10 cellular contexts compared by ENCODE assay signal in genomic region chr1:16647179-16648176, GRCh38. TPM values are rescaled to one million over a fixed set of nuclear protein-coding genes. Genes with fewer than 3 reads are reported as not detected.
A peak's percentile ranks its signal among the peaks of the same experiment; 100 is the strongest.
DNase-seq lines count a peak whose midpoint lies in the region; ATAC-seq, FAIRE-seq and TF ChIP-seq lines count a peak whose summit lies in the region.
"Not testable (repeated sequence)": the region's sequence is repeated elsewhere in the genome, so short reads cannot be mapped to it uniquely, and the experiment has no call there.
"Had no signal": no experiment of that assay in that cellular context is flagged by ENCODE, and none has a peak within 500 bp of the region (broad histone marks: within the 10 kb centered on the region; RNA-seq: fewer than 3 reads in every experiment).

No MANE protein-coding gene starts in this region.

- not testable (repeated sequence) for TF ChIP-seq POLR2A in HepG2 (IDR thresholded peaks at IDR 0.05; ENCODE audit: insufficient read depth in 1 of 2, low read depth in 2 of 2, low read length in 2 of 2)

- H3K9me3 Mint-ChIP-seq in CD4-positive, alpha-beta T cell; activated B cell treated with CpG ODN at 0.5 μM for 24 hours; stimulated activated naive B cell treated with anti-CD40 and anti-IgM and Interleukin-4, amounts not matched to agents 10 μg/mL and 1 μg/mL and 100 μg/mL, for 72 hours: not testable (repeated sequence)

- WGBS in HepG2 (ENCODE audit: low lambda C conversion rate): 98% methylated on average over 53 of the region's 84 CpGs
- WGBS in pancreas, 2 donors: 4% methylated on average over 24 to 60 of the region's 84 CpGs

- not testable (repeated sequence) for H3K27me3 Mint-ChIP-seq in CD4-positive, alpha-beta T cell; activated B cell treated with CpG ODN at 0.5 μM for 24 hours; stimulated activated naive B cell treated with anti-CD40 and anti-IgM and Interleukin-4, amounts not matched to agents 10 μg/mL and 1 μg/mL and 100 μg/mL, for 72 hours

- DNase-seq in CD4-positive, alpha-beta T cell: peak in 5 of 10 experiments; percentile 20 to 61 (median 28)
- peak; percentile 58 for DNase-seq in activated B cell treated with CpG ODN at 0.5 μM for 24 hours
- DNase-seq in activated T-cell treated with anti-CD3 and anti-CD28 coated beads, Interleukin-2, amount 50 U/mL, for 48 hours: peak; percentile 63 to 65
- DNase-seq in brain microvascular endothelial cell: peak; percentile 0
- peak; percentile 39 for DNase-seq in Right ventricle myocardium superior
- DNase-seq in HepG2 (ENCODE audit: low spot score): not testable (repeated sequence)
- DNase-seq in pancreas: peak; percentile 60 to 81 (median 70)
- peak; percentile 11 for DNase-seq in stimulated activated naive B cell treated with anti-CD40 and anti-IgM and Interleukin-4, amounts not matched to agents 10 μg/mL and 1 μg/mL and 100 μg/mL, for 72 hours

- H3K4me1 ChIP-seq in HepG2 (ENCODE audit: insufficient read depth, low read length) (peaks cover 52% of the 10 kb centered on the region), pancreas (peaks cover 21 to 23% (median 21%) of the 10 kb centered on the region in 3 donors)

- POLR2A ChIA-PET in CD4-positive, alpha-beta T cell (lab: Charles Lee); activated B cell treated with CpG ODN at 0.5 μM for 24 hours (lab: Charles Lee); HepG2 (lab: Yijun Ruan, JAX): not testable (repeated sequence)

- peaks cover 38% of the 10 kb centered on the region for H3K79me2 ChIP-seq in HepG2 (ENCODE audit: insufficient read depth, low read length)

- H4K20me1 ChIP-seq in HepG2 (ENCODE audit: insufficient read depth, low read length): peaks cover 17% of the 10 kb centered on the region; the same call in 1 of the 2 replicates

- TF ChIP-seq CTCF in CD4-positive, alpha-beta T cell (IDR thresholded peaks at IDR 0.05); activated B cell treated with CpG ODN at 0.5 μM for 24 hours (IDR thresholded peaks at IDR 0.05); brain microvascular endothelial cell (IDR thresholded peaks at IDR 0.05; ENCODE audit: low read depth, low read length, missing control alignments); HepG2 (CRISPR knock-in tag; IDR thresholded peaks at IDR 0.05); pancreas (IDR thresholded peaks at IDR 0.05): not testable (repeated sequence)

- not testable (repeated sequence) for TF ChIP-seq RAD21 in HepG2 (CRISPR knock-in tag; IDR thresholded peaks at IDR 0.05)

- CTCF ChIA-PET in CD4-positive, alpha-beta T cell (lab: Charles Lee); activated B cell treated with CpG ODN at 0.5 μM for 24 hours (lab: Charles Lee); HepG2 (lab: Yijun Ruan, JAX; ENCODE audit: low intra/inter-chr PET ratio, low total read pairs): not testable (repeated sequence)

- not testable (repeated sequence) for H3K4me1 Mint-ChIP-seq in CD4-positive, alpha-beta T cell (ENCODE audit: low read depth); activated B cell treated with CpG ODN at 0.5 μM for 24 hours; stimulated activated naive B cell treated with anti-CD40 and anti-IgM and Interleukin-4, amounts not matched to agents 10 μg/mL and 1 μg/mL and 100 μg/mL, for 72 hours

- H3K36me3 Mint-ChIP-seq in CD4-positive, alpha-beta T cell (ENCODE audit: low read depth); activated B cell treated with CpG ODN at 0.5 μM for 24 hours (ENCODE audit: low read depth); stimulated activated naive B cell treated with anti-CD40 and anti-IgM and Interleukin-4, amounts not matched to agents 10 μg/mL and 1 μg/mL and 100 μg/mL, for 72 hours: not testable (repeated sequence)

- in situ Hi-C loops in brain microvascular endothelial cell (cut with HindIII; ENCODE audit: low pct_ligation_motif_present, low sequenced_read_pairs); HepG2 (cut with HindIII; ENCODE audit: extremely low pct_ligation_motif_present, low pct_unique_long_range_greater_than_20kb): not testable (repeated sequence)

- TF ChIP-seq EP300 in HepG2 (IDR thresholded peaks at IDR 0.05; ENCODE audit: low read depth in 2 of 2, low read length in 2 of 2); HepG2 (CRISPR knock-in tag; IDR thresholded peaks at IDR 0.05; ENCODE audit: borderline replicate concordance): not testable (repeated sequence)

- not testable (repeated sequence) for H3K9me3 ChIP-seq in CD4-positive, alpha-beta T cell (ENCODE audit: control insufficient read depth, low read length); HepG2 (ENCODE audit: low read length); pancreas

- H3K4me3 ChIP-seq in brain microvascular endothelial cell (ENCODE audit: low read depth, low read length); HepG2 (replicated peaks in 1 of 3; ENCODE audit: insufficient read depth in 1 of 3, low read depth in 2 of 3, low read length in 3 of 3): not testable (repeated sequence)
- H3K4me3 ChIP-seq in pancreas: peak overlapping the region in 3 of 4 donors; percentile 14 to 42 (median 35)

- H3K4me2 ChIP-seq in HepG2 (ENCODE audit: low read depth, low read length): not testable (repeated sequence)

- intact Hi-C loops in CD4-positive, alpha-beta T cell (cut with DNase I, micrococcal nuclease): loop anchor here in 1 of 2 experiments (10.0 kb wide), 1 partner anchor 673 kb away; the partner anchor contains the start of gene ZBTB17
- intact Hi-C loops in activated B cell treated with CpG ODN at 0.5 μM for 24 hours (cut with micrococcal nuclease); Right ventricle myocardium superior (cut with DNase I); HepG2 (cut with micrococcal nuclease; ENCODE audit: unreplicated experiment); pancreas (cut with DNase I): not testable (repeated sequence)

- H3K27me3 ChIP-seq in CD4-positive, alpha-beta T cell (ENCODE audit: control insufficient read depth, insufficient read depth, low read length); brain microvascular endothelial cell (replicated peaks); HepG2 (ENCODE audit: control insufficient read depth in 1 of 2, insufficient read depth in 2 of 2, low read length in 2 of 2); pancreas: not testable (repeated sequence)

- not testable (repeated sequence) for H3K9ac ChIP-seq in HepG2 (ENCODE audit: insufficient read depth, low read depth, low read length)

- peak; percentile 5 for ATAC-seq in CD4-positive, alpha-beta T cell (ENCODE audit: poor library complexity)
- ATAC-seq in activated B cell treated with CpG ODN at 0.5 μM for 24 hours (ENCODE audit: low read depth) (peak; percentile 9), Right ventricle myocardium superior (ENCODE audit: poor library complexity) (peak; percentile 12), pancreas (peak; percentile 78 to 85 (median 82))
- not testable (repeated sequence) for ATAC-seq in HepG2; stimulated activated naive B cell treated with anti-CD40 and anti-IgM and Interleukin-4, amounts not matched to agents 10 μg/mL and 1 μg/mL and 100 μg/mL, for 72 hours (replicated peaks)

- H2AFZ ChIP-seq in HepG2 (ENCODE audit: low read length): not testable (repeated sequence)

- not testable (repeated sequence) for BruUV-seq in HepG2 (replicated peaks; lab: Mats Ljungman, UMichigan)

- H3K36me3 ChIP-seq in brain microvascular endothelial cell (replicated peaks); HepG2 (replicated peaks in 1 of 2; ENCODE audit: control insufficient read depth in 1 of 2, insufficient read depth in 2 of 2, low read length in 2 of 2); pancreas: not testable (repeated sequence)

- peak overlapping the region; percentile 58 for H3K4me3 Mint-ChIP-seq in CD4-positive, alpha-beta T cell
- peak overlapping the region; percentile 74 for H3K4me3 Mint-ChIP-seq in activated B cell treated with CpG ODN at 0.5 μM for 24 hours
- peak overlapping the region; percentile 44 to 55 for H3K4me3 Mint-ChIP-seq in stimulated activated naive B cell treated with anti-CD40 and anti-IgM and Interleukin-4, amounts not matched to agents 10 μg/mL and 1 μg/mL and 100 μg/mL, for 72 hours

- not testable (repeated sequence) for FAIRE-seq in HepG2 (lab: Jason Lieb, UNC); pancreas (lab: Jason Lieb, UNC)

- not testable (repeated sequence) for H3K27ac Mint-ChIP-seq in CD4-positive, alpha-beta T cell; activated B cell treated with CpG ODN at 0.5 μM for 24 hours; stimulated activated naive B cell treated with anti-CD40 and anti-IgM and Interleukin-4, amounts not matched to agents 10 μg/mL and 1 μg/mL and 100 μg/mL, for 72 hours

- H3K27ac ChIP-seq in CD4-positive, alpha-beta T cell (ENCODE audit: low read depth, low read length); brain microvascular endothelial cell; HepG2 (ENCODE audit: extremely low read length, insufficient read depth, low read length): not testable (repeated sequence)
- H3K27ac ChIP-seq in pancreas: peak overlapping the region in 2 of 4 donors; percentile 44 to 51

RNA-seq across cellular contexts. Expression of gene RNU1-3, which starts 19.3 kb away (rescaled TPM):
- 1,000 to 10,000 TPM; 4,982 to 5,937 TPM for total RNA-seq in CD4-positive, alpha-beta T cell
- total RNA-seq in activated B cell treated with CpG ODN at 0.5 μM for 24 hours: 3,526 and 4,195 TPM in 2 replicates
- total RNA-seq in Right ventricle myocardium superior: 9,391 TPM
- total RNA-seq in HepG2 (2016; rRNA removed; fragmentation: Illumina TruSeq; extraction: Trizol): 859 and 11,018 TPM in 2 replicates
- total RNA-seq in HepG2 (2016; cell fraction: cytosol; rRNA removed; fragmentation: Illumina TruSeq; extraction: Trizol; ENCODE audit: low read depth): 16,281 and 17,236 TPM in 2 replicates
- 1,309 and 10,613 TPM in 2 replicates for total RNA-seq in HepG2 (2016; cell fraction: insoluble cytoplasmic fraction; rRNA removed; fragmentation: Illumina TruSeq; extraction: Trizol)
- 2,848 and 3,475 TPM in 2 replicates for total RNA-seq in HepG2 (2016; cell fraction: membrane; rRNA removed; fragmentation: Illumina TruSeq; extraction: Trizol)
- total RNA-seq in HepG2 (2016; cell fraction: nucleus; rRNA removed; fragmentation: Illumina TruSeq; extraction: Trizol): 52,466 and 64,417 TPM in 2 replicates
- under 0.01 TPM in 2 replicates for polyA plus RNA-seq in HepG2 (2011; rRNA removed)
- polyA plus RNA-seq in HepG2 (2011; cell fraction: cytosol; rRNA removed): under 0.01 TPM in 2 replicates
- polyA plus RNA-seq in HepG2 (2011; cell fraction: nucleus; rRNA removed): under 0.01 TPM in 2 replicates
- 59.2 and 78.2 TPM in 2 replicates for polyA plus RNA-seq in HepG2 (2012)
- polyA plus RNA-seq in HepG2 (2016; cell fraction: cytosol; fragmentation: Illumina TruSeq; extraction: Trizol; ENCODE audit: low read depth): 27.3 and 44.4 TPM in 2 replicates
- not detected in 2 replicates for polyA plus RNA-seq in HepG2 (2016; cell fraction: insoluble cytoplasmic fraction; fragmentation: Illumina TruSeq; extraction: Trizol; ENCODE audit: low read depth)
- not detected in 2 replicates for polyA plus RNA-seq in HepG2 (2016; cell fraction: membrane; fragmentation: Illumina TruSeq; extraction: Trizol; ENCODE audit: low read depth)
- 32.8 TPM in 1 of 2 replicates, not detected in the other for polyA plus RNA-seq in HepG2 (2016; cell fraction: nucleus; fragmentation: Illumina TruSeq; extraction: Trizol; ENCODE audit: insufficient read depth, low read depth)
- 12,820 and 15,604 TPM in 2 replicates for polyA minus RNA-seq in HepG2 (2011; rRNA and poly(A)+ RNA removed; ENCODE audit: low replicate concordance)
- polyA minus RNA-seq in HepG2 (2011; cell fraction: cytosol; rRNA and poly(A)+ RNA removed): 90,102 and 105,040 TPM in 2 replicates
- 42,574 and 58,030 TPM in 2 replicates for polyA minus RNA-seq in HepG2 (2011; cell fraction: nucleus; rRNA and poly(A)+ RNA removed)
- total RNA-seq in pancreas: 1,000 to 10,000 TPM in 4 of 6 donors, 100 to 1,000 TPM in 2; 687 to 5,169 (median 2,340) TPM
- not detected for polyA plus RNA-seq in pancreas
- total RNA-seq: myocyte had no signal
- polyA plus RNA-seq: SK-N-SH had no signal

RNA-seq across cellular contexts. Expression of gene NBPF1, which starts 34.1 kb away (rescaled TPM):
- total RNA-seq in CD4-positive, alpha-beta T cell: 10 to 100 TPM; 15.0 to 15.9 TPM
- 20.0 and 20.2 TPM in 2 replicates for total RNA-seq in activated B cell treated with CpG ODN at 0.5 μM for 24 hours
- total RNA-seq in Right ventricle myocardium superior: 11.7 TPM
- total RNA-seq in HepG2 (2016; rRNA removed; fragmentation: Illumina TruSeq; extraction: Trizol): 35.6 and 36.2 TPM in 2 replicates
- 2.8 and 3.7 TPM in 2 replicates for total RNA-seq in HepG2 (2016; cell fraction: cytosol; rRNA removed; fragmentation: Illumina TruSeq; extraction: Trizol; ENCODE audit: low read depth)
- 33.6 and 35.9 TPM in 2 replicates for total RNA-seq in HepG2 (2016; cell fraction: insoluble cytoplasmic fraction; rRNA removed; fragmentation: Illumina TruSeq; extraction: Trizol)
- 12.7 and 15.7 TPM in 2 replicates for total RNA-seq in HepG2 (2016; cell fraction: membrane; rRNA removed; fragmentation: Illumina TruSeq; extraction: Trizol)
- total RNA-seq in HepG2 (2016; cell fraction: nucleus; rRNA removed; fragmentation: Illumina TruSeq; extraction: Trizol): 43.1 and 51.6 TPM in 2 replicates
- 30.3 and 38.8 TPM in 2 replicates for polyA plus RNA-seq in HepG2 (2011; rRNA removed)
- 13.9 and 24.8 TPM in 2 replicates for polyA plus RNA-seq in HepG2 (2011; cell fraction: cytosol; rRNA removed)
- 44.1 and 66.8 TPM in 2 replicates for polyA plus RNA-seq in HepG2 (2011; cell fraction: nucleus; rRNA removed)
- polyA plus RNA-seq in HepG2 (2012): 24.2 and 34.4 TPM in 2 replicates
- polyA plus RNA-seq in HepG2 (2016; cell fraction: cytosol; fragmentation: Illumina TruSeq; extraction: Trizol; ENCODE audit: low read depth): 3.5 and 3.8 TPM in 2 replicates
- polyA plus RNA-seq in HepG2 (2016; cell fraction: insoluble cytoplasmic fraction; fragmentation: Illumina TruSeq; extraction: Trizol; ENCODE audit: low read depth): 24.0 and 26.6 TPM in 2 replicates
- polyA plus RNA-seq in HepG2 (2016; cell fraction: membrane; fragmentation: Illumina TruSeq; extraction: Trizol; ENCODE audit: low read depth): 12.4 and 14.6 TPM in 2 replicates
- 54.4 and 54.5 TPM in 2 replicates for polyA plus RNA-seq in HepG2 (2016; cell fraction: nucleus; fragmentation: Illumina TruSeq; extraction: Trizol; ENCODE audit: insufficient read depth, low read depth)
- 29.8 and 35.9 TPM in 2 replicates for polyA minus RNA-seq in HepG2 (2011; rRNA and poly(A)+ RNA removed; ENCODE audit: low replicate concordance)
- polyA minus RNA-seq in HepG2 (2011; cell fraction: cytosol; rRNA and poly(A)+ RNA removed): 20.5 and 26.0 TPM in 2 replicates
- polyA minus RNA-seq in HepG2 (2011; cell fraction: nucleus; rRNA and poly(A)+ RNA removed): 98.8 and 162 TPM in 2 replicates
- 10 to 100 TPM; 12.4 to 32.2 (median 14.3) TPM for total RNA-seq in pancreas
- polyA plus RNA-seq in pancreas: 1 to 10 TPM; 4.0 to 5.8 TPM
